ENCODE assay signal across 8 cellular contexts in the genomic region with DNA sequence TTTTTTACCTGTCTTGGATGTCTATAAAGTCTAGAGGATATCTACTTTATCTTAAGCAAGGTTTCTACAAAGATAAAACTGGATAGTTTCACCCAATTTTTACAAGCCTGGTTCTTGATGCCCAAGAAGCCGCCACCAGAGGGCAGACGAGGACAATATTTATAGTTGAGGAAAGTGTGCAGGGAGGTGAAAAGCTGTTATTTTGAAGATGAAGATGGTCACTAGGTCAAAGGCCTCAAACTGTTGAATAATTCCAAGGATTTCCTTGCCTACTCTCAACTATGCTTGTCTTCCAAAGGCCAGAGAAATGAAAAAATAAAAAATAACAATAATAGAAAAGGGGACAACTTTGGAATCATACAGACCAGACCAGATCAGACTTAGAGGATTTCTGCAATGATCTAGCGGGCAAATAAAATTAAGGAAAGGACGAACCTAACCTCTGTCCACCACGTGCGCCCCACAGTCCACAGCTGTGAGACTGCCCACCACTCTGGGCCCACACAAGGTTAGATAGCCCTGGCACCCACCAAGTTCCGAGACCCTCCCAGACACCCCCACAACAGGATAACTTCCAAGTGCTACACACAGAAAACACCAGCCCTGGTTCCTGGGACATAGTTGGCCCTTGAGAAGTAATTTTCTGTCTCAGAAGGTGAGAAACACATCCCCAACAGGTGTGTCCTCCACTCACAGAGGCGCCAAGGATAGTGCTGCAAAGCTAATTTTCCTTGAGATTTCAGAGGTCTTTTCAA. TPM values are rescaled to one million over a fixed set of nuclear protein-coding genes. Genes with fewer than 3 reads are reported as not detected.
A peak's percentile ranks its signal among the peaks of the same experiment; 100 is the strongest.
DNase-seq lines count a peak whose midpoint lies in the region; ATAC-seq and TF ChIP-seq lines count a peak whose summit lies in the region.

No MANE protein-coding gene starts in this region.

- no peaks in the 10 kb centered on the region for H3K4me1 Mint-ChIP-seq in activated CD4-positive, alpha-beta memory T cell treated with anti-CD3 and anti-CD28 coated beads for 36 hours (ENCODE audit: low read depth)

- DNase-seq in GM03348 (ENCODE audit: low spot score) (peak; percentile 69), NCI-H2227 (lab: John Stamatoyannopoulos, UW; ENCODE audit: unreplicated experiment) (peak; percentile 51), mucosa of descending colon (peak in 2 of 3 donors; percentile 83 to 98)
- DNase-seq in activated CD4-positive, alpha-beta memory T cell treated with anti-CD3 and anti-CD28 coated beads for 36 hours: peak; percentile 81
- DNase-seq in effector CD8-positive, alpha-beta T cell (lab: John Stamatoyannopoulos, UW): peak; percentile 63
- DNase-seq in stimulated activated CD8-positive, alpha-beta memory T cell treated with anti-CD3 and anti-CD28 coated beads, Interleukin-7, amount 100 ng/mL, for 24 hours (ENCODE audit: low read depth): peak; percentile 61

- no peaks in the 10 kb centered on the region for H3K36me3 ChIP-seq in mucosa of descending colon (ENCODE audit: low read depth)

- ATAC-seq in HG02571 (IDR thresholded peaks at IDR 0.05; ENCODE audit: unreplicated experiment): peak; percentile 55
- no peak for ATAC-seq in mucosa of descending colon
- ATAC-seq in HG02763 (IDR thresholded peaks at IDR 0.05; ENCODE audit: unreplicated experiment): no peak

- H3K4me3 ChIP-seq in mucosa of descending colon: no peak overlapping the region

- peak; percentile 64 for TF ChIP-seq CTCF in mucosa of descending colon (IDR thresholded peaks at IDR 0.05)

- no peaks in the 10 kb centered on the region for H3K36me3 Mint-ChIP-seq in activated CD4-positive, alpha-beta memory T cell treated with anti-CD3 and anti-CD28 coated beads for 36 hours

- H3K27ac Mint-ChIP-seq in activated CD4-positive, alpha-beta memory T cell treated with anti-CD3 and anti-CD28 coated beads for 36 hours: no peak overlapping the region

- no peaks in the 10 kb centered on the region for H3K27me3 Mint-ChIP-seq in activated CD4-positive, alpha-beta memory T cell treated with anti-CD3 and anti-CD28 coated beads for 36 hours

- peaks cover 11% of the 10 kb centered on the region for H3K4me1 ChIP-seq in mucosa of descending colon (ENCODE audit: low read depth)

- POLR2A ChIA-PET in activated CD4-positive, alpha-beta memory T cell treated with anti-CD3 and anti-CD28 coated beads for 36 hours (lab: Charles Lee): interaction anchor here (2.2 kb wide), 1 partner anchor 165 kb away, joined by 9 read pairs; no protein-coding TSS in a partner anchor

- CTCF ChIA-PET in activated CD4-positive, alpha-beta memory T cell treated with anti-CD3 and anti-CD28 coated beads for 36 hours (lab: Charles Lee): interaction anchor here (0.6 to 6.2 kb wide), 42 partner anchors 9 to 910 kb away, joined by 3 to 86 read pairs (median 4); partner anchors contain the start of gene UPP1

- H3K4me3 Mint-ChIP-seq in activated CD4-positive, alpha-beta memory T cell treated with anti-CD3 and anti-CD28 coated beads for 36 hours: no peak overlapping the region

- H3K9me3 ChIP-seq in mucosa of descending colon: no peaks in the 10 kb centered on the region

- no peaks in the 10 kb centered on the region for H3K9me3 Mint-ChIP-seq in activated CD4-positive, alpha-beta memory T cell treated with anti-CD3 and anti-CD28 coated beads for 36 hours

- intact Hi-C loops in activated CD4-positive, alpha-beta memory T cell treated with anti-CD3 and anti-CD28 coated beads for 36 hours (cut with micrococcal nuclease): loop anchor here (1.0 kb wide), 2 partner anchors 165 to 209 kb away; no protein-coding TSS in a partner anchor
- intact Hi-C loops in mucosa of descending colon (cut with DNase I, micrococcal nuclease): loop anchor here (2.0 to 5.0 kb wide), 2 partner anchors 165 to 167 kb away; no protein-coding TSS in a partner anchor

RNA-seq across cellular contexts. Expression of gene PKD1L1, which starts 2.8 kb away (rescaled TPM):
- under 1 TPM; 0.17 to 0.19 TPM for total RNA-seq in activated CD4-positive, alpha-beta memory T cell treated with anti-CD3 and anti-CD28 coated beads for 36 hours
- total RNA-seq in mucosa of descending colon: under 1 TPM; 0.60 to 0.95 (median 0.61) TPM

RNA-seq across cellular contexts. Expression of gene HUS1, which starts 34.0 kb away (rescaled TPM):
- total RNA-seq in activated CD4-positive, alpha-beta memory T cell treated with anti-CD3 and anti-CD28 coated beads for 36 hours: 10 to 100 TPM; 38.6 to 38.9 TPM
- total RNA-seq in mucosa of descending colon: 10 to 100 TPM; 44.8 to 53.7 (median 47.4) TPM
